20 cellular contexts compared by ENCODE assay signal in genomic region chr7:40828686-40829085, GRCh38.
"Had no signal": no experiment of that assay in that cellular context is flagged by ENCODE, and none has a peak within 500 bp of the region (broad histone marks: within the 10 kb centered on the region; RNA-seq: fewer than 3 reads in every experiment).

No MANE protein-coding gene starts in this region.

- DNase-seq: central memory CD4-positive, alpha-beta T cell; effector memory CD8-positive, alpha-beta T cell; left colon; left ventricle myocardium superior; mesenchymal stem cell; posterior cingulate gyrus; sigmoid colon; stimulated activated CD4-positive, alpha-beta T cell treated with anti-CD3 and anti-CD28 coated beads, Interleukin-2, amount 100 ng/mL, for 48 hours; stimulated activated CD8-positive, alpha-beta memory T cell treated with anti-CD3 and anti-CD28 coated beads, Interleukin-4, amount 100 ng/mL, for 48 hours; stimulated activated naive CD8-positive, alpha-beta T cell treated with anti-CD3 and anti-CD28 coated beads, Interleukin-15, Interleukin-2, amounts not matched to agents 100 U/mL and 50 U/mL, for 24 hours; transverse colon had no signal

- H3K36me3 Mint-ChIP-seq: natural killer cell treated with Interleukin-12 subunit alpha and Interleukin-12 subunit beta and Interleukin-15 and Interleukin-18, amount 100 ng/mL, for 72 hours; stimulated activated effector memory CD8-positive, alpha-beta T cell treated with anti-CD3 and anti-CD28 coated beads, Interleukin-12 subunit alpha, Interleukin-12 subunit beta, amount 100 ng/mL, for 72 hours had no signal

- H3K9me3 Mint-ChIP-seq: dendritic cell treated with granulocyte-macrophage colony-stimulating factor and Interleukin-4, amounts not matched to agents 40 ng/mL and 50 ng/mL, for 4 days had no signal

- H3K4me1 Mint-ChIP-seq: stimulated activated effector memory CD8-positive, alpha-beta T cell treated with anti-CD3 and anti-CD28 coated beads, Interleukin-12 subunit alpha, Interleukin-12 subunit beta, amount 100 ng/mL, for 72 hours had no signal

- H3K27me3 ChIP-seq: esophagus muscularis mucosa, gastroesophageal sphincter, sigmoid colon, suprapubic skin, transverse colon had no signal

- H3K27ac ChIP-seq: epithelial cell of prostate, suprapubic skin, transverse colon had no signal

- H3K36me3 ChIP-seq: esophagus muscularis mucosa, gastroesophageal sphincter, sigmoid colon, suprapubic skin, transverse colon had no signal

- H3K4me3 ChIP-seq: esophagus muscularis mucosa, gastroesophageal sphincter, lung, sigmoid colon, skin epidermis, suprapubic skin, transverse colon had no signal

- H3K27me3 Mint-ChIP-seq: dendritic cell treated with granulocyte-macrophage colony-stimulating factor and Interleukin-4, amounts not matched to agents 40 ng/mL and 50 ng/mL, for 4 days; effector memory CD8-positive, alpha-beta T cell; natural killer cell treated with Interleukin-12 subunit alpha and Interleukin-12 subunit beta and Interleukin-15 and Interleukin-18, amount 100 ng/mL, for 72 hours had no signal

- H3K9me3 ChIP-seq: esophagus muscularis mucosa, gastroesophageal sphincter, sigmoid colon, suprapubic skin, transverse colon had no signal

- H3K4me3 Mint-ChIP-seq: dendritic cell treated with granulocyte-macrophage colony-stimulating factor and Interleukin-4, amounts not matched to agents 40 ng/mL and 50 ng/mL, for 4 days; effector memory CD8-positive, alpha-beta T cell; natural killer cell treated with Interleukin-12 subunit alpha and Interleukin-12 subunit beta and Interleukin-15 and Interleukin-18, amount 100 ng/mL, for 72 hours; stimulated activated effector memory CD8-positive, alpha-beta T cell treated with anti-CD3 and anti-CD28 coated beads, Interleukin-12 subunit alpha, Interleukin-12 subunit beta, amount 100 ng/mL, for 72 hours had no signal

- H3K27ac Mint-ChIP-seq: dendritic cell treated with granulocyte-macrophage colony-stimulating factor and Interleukin-4, amounts not matched to agents 40 ng/mL and 50 ng/mL, for 4 days; effector memory CD8-positive, alpha-beta T cell; natural killer cell treated with Interleukin-12 subunit alpha and Interleukin-12 subunit beta and Interleukin-15 and Interleukin-18, amount 100 ng/mL, for 72 hours; stimulated activated effector memory CD8-positive, alpha-beta T cell treated with anti-CD3 and anti-CD28 coated beads, Interleukin-12 subunit alpha, Interleukin-12 subunit beta, amount 100 ng/mL, for 72 hours had no signal
